In the genomic region with DNA sequence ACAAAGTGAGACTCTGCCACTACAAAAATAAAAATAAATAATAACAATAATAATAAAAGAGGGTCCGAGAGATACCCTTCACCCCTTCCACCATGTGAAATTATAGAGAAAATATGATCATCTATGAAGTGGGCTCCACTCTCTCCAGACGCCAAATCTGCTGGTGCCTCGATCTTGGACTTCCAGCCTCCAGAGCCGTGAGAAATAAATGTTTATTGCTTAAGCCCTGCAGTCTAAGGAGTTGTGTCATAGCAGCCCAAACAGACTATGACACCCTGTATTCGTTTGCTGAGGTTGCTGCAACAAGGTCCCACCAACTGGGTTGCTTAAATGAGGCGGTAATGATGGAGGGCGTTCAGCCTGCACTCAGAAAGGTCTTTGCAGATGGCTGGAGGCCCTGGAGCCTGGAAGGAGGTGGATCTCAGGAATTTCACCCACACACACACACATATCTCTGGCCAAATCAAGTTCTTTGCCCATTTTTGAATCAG, we compare ENCODE assay signal across 18 cellular contexts. TPM values are rescaled to one million over a fixed set of nuclear protein-coding genes. Genes with fewer than 3 reads are reported as not detected.
"Had no signal": no experiment of that assay in that cellular context is flagged by ENCODE, and none has a peak within 500 bp of the region (broad histone marks: within the 10 kb centered on the region; RNA-seq: fewer than 3 reads in every experiment).

No MANE protein-coding gene starts in this region.

- H3K4me3 ChIP-seq: coronary artery, heart right ventricle, neural progenitor cell, ovary, vagina had no signal

- H3K27me3 ChIP-seq: ovary, vagina had no signal

- H3K4me1 ChIP-seq: neural progenitor cell had no signal

- ATAC-seq: activated CD8-positive, alpha-beta T cell treated with anti-CD3 and anti-CD28 coated beads for 36 hours; activated T-helper 17 cell treated with anti-CD3 and anti-CD28 coated beads, Interleukin-2, amount 50 U/mL, for 72 hours; heart right ventricle; left ventricle myocardium superior; naive thymus-derived CD4-positive, alpha-beta T cell; sciatic nerve; stimulated activated memory B cell treated with anti-CD40 and anti-IgM and Interleukin-4, amounts not matched to agents 10 μg/mL and 1 μg/mL and 100 μg/mL, for 72 hours had no signal

- H3K36me3 ChIP-seq: heart right ventricle, neural progenitor cell, ovary, vagina had no signal

- DNase-seq: activated CD4-positive, alpha-beta T cell treated with anti-CD3 and anti-CD28 coated beads, Interleukin-2, amount 10 ng/mL, durations not matched to agents 24 days and 14 days; activated CD8-positive, alpha-beta T cell treated with anti-CD3 and anti-CD28 coated beads for 36 hours; activated naive CD4-positive, alpha-beta T cell treated with anti-CD3 and anti-CD28 coated beads, Interleukin-2, amount 10 ng/mL, durations not matched to agents 7 days and 5 days; activated T-cell treated with anti-CD3 and anti-CD28 coated beads, Interleukin-2, amount 50 U/mL, for 1 hour; heart right ventricle; kidney glomerular epithelial cell; left ventricle myocardium superior; naive thymus-derived CD4-positive, alpha-beta T cell; ovary; stimulated activated CD4-positive, alpha-beta T cell treated with anti-CD3 and anti-CD28 coated beads, Interleukin-4, amount 100 ng/mL, for 24 hours; T1000 had no signal

- H3K27ac ChIP-seq: coronary artery, heart right ventricle, neural progenitor cell, ovary, vagina had no signal

- H3K9me3 ChIP-seq: heart right ventricle, ovary, vagina had no signal

RNA-seq across cellular contexts. Expression of a gene that starts 7.6 kb away (rescaled TPM):
- total RNA-seq: T-helper 1 cell treated with Interleukin-12 subunit alpha and Interleukin-12 subunit beta and Interleukin-4 antibody, amounts not matched to agents 30 ng/mL and 1 ng/mL, for 36 hours had no signal

RNA-seq across cellular contexts. Expression of a gene that starts 16.6 kb away (rescaled TPM):
- total RNA-seq: activated CD4-positive, alpha-beta T cell treated with anti-CD3 and anti-CD28 coated beads, Interleukin-2, amount 10 ng/mL, durations not matched to agents 24 days and 14 days; activated CD8-positive, alpha-beta T cell treated with anti-CD3 and anti-CD28 coated beads for 36 hours; activated T-helper 17 cell treated with anti-CD3 and anti-CD28 coated beads, Interleukin-2, amount 50 U/mL, for 72 hours; left ventricle myocardium superior; T-helper 1 cell treated with Interleukin-12 subunit alpha and Interleukin-12 subunit beta and Interleukin-4 antibody, amounts not matched to agents 30 ng/mL and 1 ng/mL, for 36 hours had no signal

RNA-seq across cellular contexts. Expression of a gene that starts 53.9 kb away (rescaled TPM):
- total RNA-seq: activated CD4-positive, alpha-beta T cell treated with anti-CD3 and anti-CD28 coated beads, Interleukin-2, amount 10 ng/mL, durations not matched to agents 24 days and 14 days; activated CD8-positive, alpha-beta T cell treated with anti-CD3 and anti-CD28 coated beads for 36 hours; activated T-helper 17 cell treated with anti-CD3 and anti-CD28 coated beads, Interleukin-2, amount 50 U/mL, for 72 hours; T-helper 1 cell treated with Interleukin-12 subunit alpha and Interleukin-12 subunit beta and Interleukin-4 antibody, amounts not matched to agents 30 ng/mL and 1 ng/mL, for 36 hours had no signal
